In the genomic region with DNA sequence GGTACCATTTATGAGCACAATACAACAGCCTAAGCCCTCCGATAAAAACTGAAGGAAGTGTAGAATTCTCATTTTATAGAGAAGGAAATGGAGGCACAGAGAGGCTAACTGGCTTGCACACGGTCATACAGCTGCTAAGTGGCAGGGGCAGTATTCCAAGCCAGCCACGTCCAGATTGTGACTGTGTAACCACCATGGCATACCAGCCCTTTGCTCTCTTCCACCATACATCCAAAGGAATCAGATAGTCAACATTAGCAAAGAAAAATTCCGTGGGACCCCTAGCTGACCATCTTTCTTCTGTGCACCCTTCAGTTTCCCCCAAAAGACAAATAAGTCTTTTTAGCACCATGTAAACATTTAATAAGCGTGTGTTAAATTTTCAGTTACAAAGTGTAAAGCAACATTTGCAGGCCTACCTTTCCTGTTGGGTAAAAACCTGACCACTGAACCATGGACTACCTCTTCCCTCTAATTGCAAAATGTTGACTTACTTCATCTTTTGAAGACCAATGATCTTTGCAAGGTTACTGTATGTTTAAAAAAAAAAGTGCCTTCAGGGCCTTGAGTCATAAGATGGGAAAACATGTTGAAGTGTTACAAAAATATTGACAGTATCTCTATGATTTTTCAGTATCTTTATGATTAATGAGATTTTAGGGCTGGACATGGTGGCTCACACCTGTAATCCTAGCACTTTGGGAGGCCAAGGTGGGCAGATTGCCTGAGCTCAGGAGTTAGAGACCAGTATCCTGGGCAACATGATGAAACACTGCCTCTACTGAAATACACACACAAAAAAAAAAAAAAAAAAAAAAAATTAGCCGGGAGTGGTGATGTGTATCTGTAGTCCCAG, we compare ENCODE assay signal across 1 cellular context.
A peak's percentile ranks its signal among the peaks of the same experiment; 100 is the strongest.
TF ChIP-seq lines count a peak whose summit lies in the region.

No MANE protein-coding gene starts in this region.

TF ChIP-seq in HepG2, 621 proteins besides CTCF, POLR2A, EP300 and RAD21 (continued from another document):
- TF ChIP-seq, protein P1, sequence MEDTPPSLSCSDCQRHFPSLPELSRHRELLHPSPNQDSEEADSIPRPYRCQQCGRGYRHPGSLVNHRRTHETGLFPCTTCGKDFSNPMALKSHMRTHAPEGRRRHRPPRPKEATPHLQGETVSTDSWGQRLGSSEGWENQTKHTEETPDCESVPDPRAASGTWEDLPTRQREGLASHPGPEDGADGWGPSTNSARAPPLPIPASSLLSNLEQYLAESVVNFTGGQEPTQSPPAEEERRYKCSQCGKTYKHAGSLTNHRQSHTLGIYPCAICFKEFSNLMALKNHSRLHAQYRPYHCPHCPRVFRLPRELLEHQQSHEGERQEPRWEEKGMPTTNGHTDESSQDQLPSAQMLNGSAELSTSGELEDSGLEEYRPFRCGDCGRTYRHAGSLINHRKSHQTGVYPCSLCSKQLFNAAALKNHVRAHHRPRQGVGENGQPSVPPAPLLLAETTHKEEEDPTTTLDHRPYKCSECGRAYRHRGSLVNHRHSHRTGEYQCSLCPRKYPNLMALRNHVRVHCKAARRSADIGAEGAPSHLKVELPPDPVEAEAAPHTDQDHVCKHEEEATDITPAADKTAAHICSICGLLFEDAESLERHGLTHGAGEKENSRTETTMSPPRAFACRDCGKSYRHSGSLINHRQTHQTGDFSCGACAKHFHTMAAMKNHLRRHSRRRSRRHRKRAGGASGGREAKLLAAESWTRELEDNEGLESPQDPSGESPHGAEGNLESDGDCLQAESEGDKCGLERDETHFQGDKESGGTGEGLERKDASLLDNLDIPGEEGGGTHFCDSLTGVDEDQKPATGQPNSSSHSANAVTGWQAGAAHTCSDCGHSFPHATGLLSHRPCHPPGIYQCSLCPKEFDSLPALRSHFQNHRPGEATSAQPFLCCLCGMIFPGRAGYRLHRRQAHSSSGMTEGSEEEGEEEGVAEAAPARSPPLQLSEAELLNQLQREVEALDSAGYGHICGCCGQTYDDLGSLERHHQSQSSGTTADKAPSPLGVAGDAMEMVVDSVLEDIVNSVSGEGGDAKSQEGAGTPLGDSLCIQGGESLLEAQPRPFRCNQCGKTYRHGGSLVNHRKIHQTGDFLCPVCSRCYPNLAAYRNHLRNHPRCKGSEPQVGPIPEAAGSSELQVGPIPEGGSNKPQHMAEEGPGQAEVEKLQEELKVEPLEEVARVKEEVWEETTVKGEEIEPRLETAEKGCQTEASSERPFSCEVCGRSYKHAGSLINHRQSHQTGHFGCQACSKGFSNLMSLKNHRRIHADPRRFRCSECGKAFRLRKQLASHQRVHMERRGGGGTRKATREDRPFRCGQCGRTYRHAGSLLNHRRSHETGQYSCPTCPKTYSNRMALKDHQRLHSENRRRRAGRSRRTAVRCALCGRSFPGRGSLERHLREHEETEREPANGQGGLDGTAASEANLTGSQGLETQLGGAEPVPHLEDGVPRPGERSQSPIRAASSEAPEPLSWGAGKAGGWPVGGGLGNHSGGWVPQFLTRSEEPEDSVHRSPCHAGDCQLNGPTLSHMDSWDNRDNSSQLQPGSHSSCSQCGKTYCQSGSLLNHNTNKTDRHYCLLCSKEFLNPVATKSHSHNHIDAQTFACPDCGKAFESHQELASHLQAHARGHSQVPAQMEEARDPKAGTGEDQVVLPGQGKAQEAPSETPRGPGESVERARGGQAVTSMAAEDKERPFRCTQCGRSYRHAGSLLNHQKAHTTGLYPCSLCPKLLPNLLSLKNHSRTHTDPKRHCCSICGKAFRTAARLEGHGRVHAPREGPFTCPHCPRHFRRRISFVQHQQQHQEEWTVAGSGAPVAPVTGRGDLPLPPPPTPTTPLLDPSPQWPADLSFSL (CRISPR knock-in tag; IDR thresholded peaks at IDR 0.05): no peak
- TF ChIP-seq NR2C2 (CRISPR knock-in tag; IDR thresholded peaks at IDR 0.05; ENCODE audit: borderline replicate concordance) (no peak), ZNF569 (CRISPR knock-in tag; IDR thresholded peaks at IDR 0.05; ENCODE audit: borderline replicate concordance) (no peak), MED1 (CRISPR knock-in tag; IDR thresholded peaks at IDR 0.05) (peak; percentile 19; the same call in 1 of the 2 replicates), KLF11 (CRISPR knock-in tag; IDR thresholded peaks at IDR 0.05) (no peak), CEBPG (CRISPR knock-in tag; IDR thresholded peaks at IDR 0.05) (peak; percentile 76), MYC (CRISPR knock-in tag; IDR thresholded peaks at IDR 0.05; ENCODE audit: borderline replicate concordance) (no peak), ZHX2 (IDR thresholded peaks at IDR 0.05; ENCODE audit: low read depth) (no peak), ZHX2 (CRISPR knock-in tag; IDR thresholded peaks at IDR 0.05; ENCODE audit: borderline replicate concordance) (no peak), ZNF629 (CRISPR knock-in tag; conservative IDR thresholded peaks at IDR 0.05) (no peak), ZNF430 (CRISPR knock-in tag; IDR thresholded peaks at IDR 0.05) (no peak), ZNF891 (CRISPR knock-in tag; IDR thresholded peaks at IDR 0.05) (no peak), KDM1A (CRISPR knock-in tag; IDR thresholded peaks at IDR 0.05) (0 out of 2 replicates have a peak, but pooled peaks have one; percentile 18), GATAD2A (CRISPR knock-in tag; IDR thresholded peaks at IDR 0.05) (peak; percentile 69), FOXO4 (CRISPR knock-in tag; conservative IDR thresholded peaks at IDR 0.05) (no peak), SAP130 (CRISPR knock-in tag; IDR thresholded peaks at IDR 0.05; ENCODE audit: low read depth) (peak; percentile 29), ZGPAT (CRISPR knock-in tag; IDR thresholded peaks at IDR 0.05) (peak; percentile 41; the same call in 1 of the 2 replicates), CENPT (CRISPR knock-in tag; IDR thresholded peaks at IDR 0.05; ENCODE audit: low read depth) (no peak), ZFY (CRISPR knock-in tag; IDR thresholded peaks at IDR 0.05) (peak; percentile 29; the same call in 1 of the 2 replicates), TCF12 (IDR thresholded peaks at IDR 0.05) (no peak), TCF12 (CRISPR knock-in tag; IDR thresholded peaks at IDR 0.05) (no peak), FOXA3 (CRISPR knock-in tag; IDR thresholded peaks at IDR 0.05) (0 out of 2 replicates have a peak, but pooled peaks have one; percentile 43), BORCS8-MEF2B (CRISPR knock-in tag; IDR thresholded peaks at IDR 0.05) (no peak), ELF4 (CRISPR knock-in tag; IDR thresholded peaks at IDR 0.05; ENCODE audit: borderline replicate concordance) (no peak), NFE2L1 (CRISPR knock-in tag; IDR thresholded peaks at IDR 0.05; ENCODE audit: borderline replicate concordance) (no peak), TEAD3 (CRISPR knock-in tag; optimal IDR thresholded peaks at IDR 0.05; ENCODE audit: borderline replicate concordance) (peak; percentile 57), ZNF264 (CRISPR knock-in tag; IDR thresholded peaks at IDR 0.05) (0 out of 2 replicates have a peak, but pooled peaks have one; percentile 19), EHMT2 (IDR thresholded peaks at IDR 0.05; ENCODE audit: borderline replicate concordance, low read depth, low read length) (peak; percentile 67; the same call in 1 of the 2 replicates), MIER3 (CRISPR knock-in tag; IDR thresholded peaks at IDR 0.05; ENCODE audit: borderline replicate concordance) (peak; percentile 55; the same call in 1 of the 2 replicates), ZNF33A (CRISPR knock-in tag; IDR thresholded peaks at IDR 0.05; ENCODE audit: borderline replicate concordance) (no peak)
- TF ChIP-seq, protein P2, sequence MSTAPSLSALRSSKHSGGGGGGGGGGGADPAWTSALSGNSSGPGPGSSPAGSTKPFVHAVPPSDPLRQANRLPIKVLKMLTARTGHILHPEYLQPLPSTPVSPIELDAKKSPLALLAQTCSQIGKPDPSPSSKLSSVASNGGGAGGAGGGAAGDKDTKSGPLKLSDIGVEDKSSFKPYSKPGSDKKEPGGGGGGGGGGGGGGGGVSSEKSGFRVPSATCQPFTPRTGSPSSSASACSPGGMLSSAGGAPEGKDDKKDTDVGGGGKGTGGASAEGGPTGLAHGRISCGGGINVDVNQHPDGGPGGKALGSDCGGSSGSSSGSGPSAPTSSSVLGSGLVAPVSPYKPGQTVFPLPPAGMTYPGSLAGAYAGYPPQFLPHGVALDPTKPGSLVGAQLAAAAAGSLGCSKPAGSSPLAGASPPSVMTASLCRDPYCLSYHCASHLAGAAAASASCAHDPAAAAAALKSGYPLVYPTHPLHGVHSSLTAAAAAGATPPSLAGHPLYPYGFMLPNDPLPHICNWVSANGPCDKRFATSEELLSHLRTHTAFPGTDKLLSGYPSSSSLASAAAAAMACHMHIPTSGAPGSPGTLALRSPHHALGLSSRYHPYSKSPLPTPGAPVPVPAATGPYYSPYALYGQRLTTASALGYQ (CRISPR knock-in tag; IDR thresholded peaks at IDR 0.05): no peak
- TF ChIP-seq, protein P3, sequence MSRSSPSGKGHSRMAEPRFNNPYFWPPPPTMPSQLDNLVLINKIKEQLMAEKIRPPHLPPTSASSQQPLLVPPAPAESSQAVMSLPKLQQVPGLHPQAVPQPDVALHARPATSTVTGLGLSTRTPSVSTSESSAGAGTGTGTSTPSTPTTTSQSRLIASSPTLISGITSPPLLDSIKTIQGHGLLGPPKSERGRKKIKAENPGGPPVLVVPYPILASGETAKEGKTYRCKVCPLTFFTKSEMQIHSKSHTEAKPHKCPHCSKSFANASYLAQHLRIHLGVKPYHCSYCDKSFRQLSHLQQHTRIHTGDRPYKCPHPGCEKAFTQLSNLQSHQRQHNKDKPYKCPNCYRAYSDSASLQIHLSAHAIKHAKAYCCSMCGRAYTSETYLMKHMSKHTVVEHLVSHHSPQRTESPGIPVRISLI (CRISPR knock-in tag; IDR thresholded peaks at IDR 0.05; ENCODE audit: borderline replicate concordance): peak; percentile 85
